Comparison of ENCODE assay signal across 25 cellular contexts in the genomic region with DNA sequence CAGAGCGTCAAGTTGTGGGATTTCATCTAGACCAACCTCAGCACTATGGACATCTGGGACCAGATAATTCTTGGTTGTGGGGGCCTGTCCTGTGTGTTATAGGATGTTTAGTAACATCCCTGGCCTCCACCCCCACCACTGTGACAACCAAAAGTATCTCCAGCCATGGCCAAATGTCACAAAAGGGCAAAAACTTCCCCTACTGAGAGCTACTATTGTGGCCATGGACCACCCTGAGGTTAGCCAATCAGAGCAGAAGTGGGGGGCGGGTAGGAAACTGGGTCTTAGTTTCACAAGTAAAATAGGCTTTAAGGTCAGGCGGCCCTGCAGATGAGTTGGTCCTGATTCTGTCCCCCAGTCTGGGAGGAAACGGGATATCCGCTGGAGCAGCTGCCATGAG. TPM values are rescaled to one million over a fixed set of nuclear protein-coding genes. Genes with fewer than 3 reads are reported as not detected.
DNase-seq lines count a peak whose midpoint lies in the region; ATAC-seq and TF ChIP-seq lines count a peak whose summit lies in the region.
"Had no signal": no experiment of that assay in that cellular context is flagged by ENCODE, and none has a peak within 500 bp of the region (broad histone marks: within the 10 kb centered on the region; RNA-seq: fewer than 3 reads in every experiment).

No MANE protein-coding gene starts in this region.

- no peaks in the 10 kb centered on the region for H3K9me3 Mint-ChIP-seq in activated CD8-positive, alpha-beta T cell treated with anti-CD3 and anti-CD28 coated beads for 36 hours
- H3K9me3 Mint-ChIP-seq in activated CD8-positive, alpha-beta T cell treated with anti-CD3 and anti-CD28 coated beads, Interleukin-2, amount 10 ng/mL, durations not matched to agents 7 days and 5 days (ENCODE audit: insufficient read depth), result no peaks in the 10 kb centered on the region
- peaks cover 12% of the 10 kb centered on the region; the same call in 1 of the 2 replicates for H3K9me3 Mint-ChIP-seq in WTC11
- no peaks in the 10 kb centered on the region for H3K9me3 Mint-ChIP-seq in stimulated activated naive B cell treated with anti-CD40 and anti-IgM and Interleukin-4, amounts not matched to agents 10 μg/mL and 1 μg/mL and 100 μg/mL, for 72 hours
- H3K9me3 Mint-ChIP-seq: CD4-positive, alpha-beta memory T cell; HFFc6 had no signal

- H3K4me1 Mint-ChIP-seq in activated CD8-positive, alpha-beta T cell treated with anti-CD3 and anti-CD28 coated beads for 36 hours (ENCODE audit: low read depth), result peaks cover 5% of the 10 kb centered on the region
- H3K4me1 Mint-ChIP-seq in activated CD8-positive, alpha-beta T cell treated with anti-CD3 and anti-CD28 coated beads, Interleukin-2, amount 10 ng/mL, durations not matched to agents 7 days and 5 days (ENCODE audit: low read depth), result no peaks in the 10 kb centered on the region
- no peaks in the 10 kb centered on the region for H3K4me1 Mint-ChIP-seq in WTC11
- H3K4me1 Mint-ChIP-seq in stimulated activated naive B cell treated with anti-CD40 and anti-IgM and Interleukin-4, amounts not matched to agents 10 μg/mL and 1 μg/mL and 100 μg/mL, for 72 hours, result peaks cover 5 to 16% of the 10 kb centered on the region in 2 donors
- H3K4me1 Mint-ChIP-seq: CD4-positive, alpha-beta memory T cell had no signal

- H3K27me3 Mint-ChIP-seq in activated CD8-positive, alpha-beta T cell treated with anti-CD3 and anti-CD28 coated beads for 36 hours, result no peaks in the 10 kb centered on the region
- H3K27me3 Mint-ChIP-seq in activated CD8-positive, alpha-beta T cell treated with anti-CD3 and anti-CD28 coated beads, Interleukin-2, amount 10 ng/mL, durations not matched to agents 7 days and 5 days (ENCODE audit: low read depth), result no peaks in the 10 kb centered on the region
- H3K27me3 Mint-ChIP-seq in WTC11 (ENCODE audit: low read depth), result peaks cover 5% of the 10 kb centered on the region
- H3K27me3 Mint-ChIP-seq in stimulated activated naive B cell treated with anti-CD40 and anti-IgM and Interleukin-4, amounts not matched to agents 10 μg/mL and 1 μg/mL and 100 μg/mL, for 72 hours, result no peaks in the 10 kb centered on the region

- no peak overlapping the region for H3K4me3 Mint-ChIP-seq in activated CD8-positive, alpha-beta T cell treated with anti-CD3 and anti-CD28 coated beads for 36 hours
- no peak overlapping the region for H3K4me3 Mint-ChIP-seq in activated CD8-positive, alpha-beta T cell treated with anti-CD3 and anti-CD28 coated beads, Interleukin-2, amount 10 ng/mL, durations not matched to agents 7 days and 5 days
- H3K4me3 Mint-ChIP-seq in WTC11, result no peak overlapping the region
- peak overlapping the region in 1 of 2 donors; percentile 8 for H3K4me3 Mint-ChIP-seq in stimulated activated naive B cell treated with anti-CD40 and anti-IgM and Interleukin-4, amounts not matched to agents 10 μg/mL and 1 μg/mL and 100 μg/mL, for 72 hours
- H3K4me3 Mint-ChIP-seq: CD4-positive, alpha-beta memory T cell; HFFc6 had no signal

- no peak for TF ChIP-seq CTCF in activated CD8-positive, alpha-beta T cell treated with anti-CD3 and anti-CD28 coated beads for 36 hours (IDR thresholded peaks at IDR 0.05)
- TF ChIP-seq CTCF in GM20000 (IDR thresholded peaks at IDR 0.05; ENCODE audit: extremely low read depth, missing control alignments), result no peak
- no peak for TF ChIP-seq CTCF in WTC11 (IDR thresholded peaks at IDR 0.05)

- POLR2A ChIA-PET in activated CD8-positive, alpha-beta T cell treated with anti-CD3 and anti-CD28 coated beads for 36 hours (lab: Charles Lee), result no interaction called here
- POLR2A ChIA-PET in activated CD8-positive, alpha-beta T cell treated with anti-CD3 and anti-CD28 coated beads, Interleukin-2, amount 10 ng/mL, durations not matched to agents 7 days and 5 days (lab: Charles Lee), result no interaction called here
- POLR2A ChIA-PET in WTC11 (lab: Charles Lee), result no interaction called here

- H3K27ac Mint-ChIP-seq in activated CD8-positive, alpha-beta T cell treated with anti-CD3 and anti-CD28 coated beads for 36 hours, result no peak overlapping the region
- H3K27ac Mint-ChIP-seq in activated CD8-positive, alpha-beta T cell treated with anti-CD3 and anti-CD28 coated beads, Interleukin-2, amount 10 ng/mL, durations not matched to agents 7 days and 5 days, result no peak overlapping the region
- H3K27ac Mint-ChIP-seq in WTC11, result 0 out of 2 replicates have a peak overlapping the region, but pooled peaks have one; percentile 71
- H3K27ac Mint-ChIP-seq in stimulated activated naive B cell treated with anti-CD40 and anti-IgM and Interleukin-4, amounts not matched to agents 10 μg/mL and 1 μg/mL and 100 μg/mL, for 72 hours, result no peak overlapping the region
- H3K27ac Mint-ChIP-seq: HFFc6 had no signal

- peak; percentile 21 for ATAC-seq in activated CD8-positive, alpha-beta T cell treated with anti-CD3 and anti-CD28 coated beads for 36 hours
- no peak for ATAC-seq in activated CD8-positive, alpha-beta T cell treated with anti-CD3 and anti-CD28 coated beads, Interleukin-2, amount 10 ng/mL, durations not matched to agents 7 days and 5 days
- ATAC-seq in WTC11 (no peak), GM18873 (IDR thresholded peaks at IDR 0.05; ENCODE audit: low FRiP score, unreplicated experiment) (no peak)
- ATAC-seq in stimulated activated naive B cell treated with anti-CD40 and anti-IgM and Interleukin-4, amounts not matched to agents 10 μg/mL and 1 μg/mL and 100 μg/mL, for 72 hours (replicated peaks), result peak; percentile 52 to 71
- ATAC-seq: GM12878, PC-3 had no signal

- DNase-seq in activated CD8-positive, alpha-beta T cell treated with anti-CD3 and anti-CD28 coated beads for 36 hours, result peak; percentile 26
- no peak for DNase-seq in activated CD8-positive, alpha-beta T cell treated with anti-CD3 and anti-CD28 coated beads, Interleukin-2, amount 10 ng/mL, durations not matched to agents 7 days and 5 days
- DNase-seq in GM20000 (ENCODE audit: low spot score) (peak; percentile 17), WTC11 (ENCODE audit: low spot score) (no peak), cerebellar cortex (ENCODE audit: low spot score) (no peak), NCI-H345 (lab: John Stamatoyannopoulos, UW) (no peak)
- no peak for DNase-seq in stimulated activated naive B cell treated with anti-CD40 and anti-IgM and Interleukin-4, amounts not matched to agents 10 μg/mL and 1 μg/mL and 100 μg/mL, for 72 hours
- DNase-seq: ACHN; Caco-2; CD4-positive, alpha-beta memory T cell; DMS 273 treated with DMSO at 0.1 percent for 48 hours; DMS79 treated with DMSO at 0.1 percent for 48 hours; HFFc6; MG63; NCI-H1417; NCI-H1694 treated with DMSO at 0.1 percent for 48 hours; NCI-H446 treated with DMSO at 0.1 percent for 48 hours; NCI-H526 treated with DMSO at 0.1 percent for 48 hours; PC-3; SHP77 had no signal

- intact Hi-C loops in activated CD8-positive, alpha-beta T cell treated with anti-CD3 and anti-CD28 coated beads for 36 hours (cut with micrococcal nuclease), result no loop called here

- H3K36me3 Mint-ChIP-seq in activated CD8-positive, alpha-beta T cell treated with anti-CD3 and anti-CD28 coated beads for 36 hours (ENCODE audit: low read depth), result peaks cover 69% of the 10 kb centered on the region
- H3K36me3 Mint-ChIP-seq in activated CD8-positive, alpha-beta T cell treated with anti-CD3 and anti-CD28 coated beads, Interleukin-2, amount 10 ng/mL, durations not matched to agents 7 days and 5 days (ENCODE audit: low read depth), result peaks cover 72% of the 10 kb centered on the region
- peaks cover 92% of the 10 kb centered on the region for H3K36me3 Mint-ChIP-seq in WTC11
- peaks cover 13 to 14% of the 10 kb centered on the region in 2 donors for H3K36me3 Mint-ChIP-seq in stimulated activated naive B cell treated with anti-CD40 and anti-IgM and Interleukin-4, amounts not matched to agents 10 μg/mL and 1 μg/mL and 100 μg/mL, for 72 hours
- H3K36me3 Mint-ChIP-seq: CD4-positive, alpha-beta memory T cell had no signal

- CTCF ChIA-PET in activated CD8-positive, alpha-beta T cell treated with anti-CD3 and anti-CD28 coated beads for 36 hours (lab: Charles Lee), result no interaction called here
- CTCF ChIA-PET in activated CD8-positive, alpha-beta T cell treated with anti-CD3 and anti-CD28 coated beads, Interleukin-2, amount 10 ng/mL, durations not matched to agents 7 days and 5 days (lab: Charles Lee), result interaction anchor here (1.8 kb wide), 1 partner anchor 17 kb away, joined by 10 read pairs; no protein-coding TSS in a partner anchor
- CTCF ChIA-PET in WTC11 (lab: Charles Lee), result interaction anchor here (0.6 to 2.3 kb wide), 3 partner anchors 17 to 271 kb away, joined by 3 to 11 read pairs (median 3); no protein-coding TSS in a partner anchor

TF ChIP-seq in WTC11, 78 proteins besides CTCF, POLR2A, EP300 and RAD21 (continues in another document):
- no peak for TF ChIP-seq NFE2L1 (CRISPR knock-in tag; IDR thresholded peaks at IDR 0.05)

RNA-seq across cellular contexts. Expression of gene KIF7, which starts 25.4 kb away (rescaled TPM):
- total RNA-seq in activated CD8-positive, alpha-beta T cell treated with anti-CD3 and anti-CD28 coated beads for 36 hours, result 1 to 10 TPM; 2.7 to 3.7 TPM
- under 1 TPM; 0.21 to 0.37 TPM for total RNA-seq in activated CD8-positive, alpha-beta T cell treated with anti-CD3 and anti-CD28 coated beads, Interleukin-2, amount 10 ng/mL, durations not matched to agents 7 days and 5 days
- 20.4 to 21.8 TPM (median 21.3 TPM) in 3 replicates for total RNA-seq in WTC11 (2021)
- total RNA-seq: CD4-positive, alpha-beta memory T cell had no signal

RNA-seq across cellular contexts. Expression of gene PLIN1, which starts 49.3 kb away (rescaled TPM):
- total RNA-seq in activated CD8-positive, alpha-beta T cell treated with anti-CD3 and anti-CD28 coated beads for 36 hours, result 1 to 10 TPM in 1 of 2 experiments, under 1 TPM in 1; 0.50 to 1.1 TPM
- not detected for total RNA-seq in activated CD8-positive, alpha-beta T cell treated with anti-CD3 and anti-CD28 coated beads, Interleukin-2, amount 10 ng/mL, durations not matched to agents 7 days and 5 days
- 0.37 to 0.70 TPM (median 0.48 TPM) in 3 replicates for total RNA-seq in WTC11 (2021)
- total RNA-seq: Caco-2, HFFc6, K562, LHCN-M2, RPMI7951 had no signal

RNA-seq across cellular contexts. Expression of gene TICRR, which starts 54.6 kb away (rescaled TPM):
- 10 to 100 TPM; 27.0 to 29.2 TPM for total RNA-seq in activated CD8-positive, alpha-beta T cell treated with anti-CD3 and anti-CD28 coated beads for 36 hours
- total RNA-seq in activated CD8-positive, alpha-beta T cell treated with anti-CD3 and anti-CD28 coated beads, Interleukin-2, amount 10 ng/mL, durations not matched to agents 7 days and 5 days, result 10 to 100 TPM; 36.5 to 36.9 TPM
- 33.7 to 37.4 TPM (median 33.8 TPM) in 3 replicates for total RNA-seq in WTC11 (2021)

Comparison
In these comparisons a context has a peak if more than half of its experiments do, and no peak if none do; other contexts are left out.
1. ATAC-seq: peak in activated CD8-positive, alpha-beta T cell treated with anti-CD3 and anti-CD28 coated beads for 36 hours (single experiment) and stimulated activated naive B cell treated with anti-CD40 and anti-IgM and Interleukin-4, amounts not matched to agents 10 μg/mL and 1 μg/mL and 100 μg/mL, for 72 hours (2 of 2); none in activated CD8-positive, alpha-beta T cell treated with anti-CD3 and anti-CD28 coated beads, Interleukin-2, amount 10 ng/mL, durations not matched to agents 7 days and 5 days (single experiment), WTC11 (single experiment) and GM18873 (single experiment).
2. DNase-seq: peak in activated CD8-positive, alpha-beta T cell treated with anti-CD3 and anti-CD28 coated beads for 36 hours (single experiment) and GM20000 (single experiment); none in activated CD8-positive, alpha-beta T cell treated with anti-CD3 and anti-CD28 coated beads, Interleukin-2, amount 10 ng/mL, durations not matched to agents 7 days and 5 days (single experiment), WTC11 (single experiment), stimulated activated naive B cell treated with anti-CD40 and anti-IgM and Interleukin-4, amounts not matched to agents 10 μg/mL and 1 μg/mL and 100 μg/mL, for 72 hours (single experiment), cerebellar cortex (single experiment) and NCI-H345 (single experiment).